ENCODE assay signal across 8 cellular contexts in the genomic region with DNA sequence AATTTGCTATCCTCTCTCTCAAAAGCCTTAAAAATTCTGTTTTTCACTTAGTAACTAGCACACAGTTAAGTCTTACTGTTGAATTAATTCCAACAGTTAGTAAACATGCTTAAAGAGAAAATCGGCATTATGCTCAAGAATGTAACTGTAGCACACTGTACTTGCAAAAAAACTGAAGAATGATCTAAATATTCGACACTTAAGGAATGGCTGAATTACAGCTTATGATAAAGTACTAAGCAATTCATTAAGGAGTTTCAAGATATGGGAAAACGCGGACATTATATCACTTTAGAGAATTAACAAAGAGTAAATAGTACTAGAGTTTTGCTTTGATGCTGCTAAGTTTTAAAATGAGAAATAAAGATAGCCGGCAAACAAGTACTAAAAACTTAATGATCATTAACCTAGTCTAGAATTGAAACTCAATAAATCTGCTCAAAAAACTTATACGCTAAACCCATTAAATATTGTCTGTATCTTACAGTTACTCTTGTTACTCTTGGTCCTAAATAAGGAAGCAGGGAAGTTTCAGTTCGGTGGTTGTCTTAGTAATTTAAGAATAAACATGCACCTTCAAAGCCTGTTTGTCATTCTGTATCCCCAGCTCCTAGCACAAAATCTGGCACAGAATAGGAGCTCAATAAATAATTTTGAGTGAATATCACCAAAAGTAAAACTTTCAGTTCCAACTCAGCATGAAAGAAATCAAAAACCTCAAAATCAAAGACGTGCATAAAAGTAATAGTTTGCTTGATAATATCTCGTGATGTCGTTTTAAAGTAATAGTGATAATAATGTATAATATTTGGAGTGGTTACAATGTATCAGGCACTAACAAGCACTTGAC. TPM values are rescaled to one million over a fixed set of nuclear protein-coding genes. Genes with fewer than 3 reads are reported as not detected.
DNase-seq lines count a peak whose midpoint lies in the region; ATAC-seq lines count a peak whose summit lies in the region.

No MANE protein-coding gene starts in this region.

- peak overlapping the region; percentile 96 for H3K27ac ChIP-seq in ACC112 (ENCODE audit: low read depth, low read length)
- peak overlapping the region; percentile 89 for H3K27ac ChIP-seq in iPS-18a (ENCODE audit: low read length)

- H3K9me3 ChIP-seq in iPS-18a (ENCODE audit: control insufficient read depth, low read depth, low read length), result no peaks in the 10 kb centered on the region

- CTCF ChIA-PET in activated CD4-positive, alpha-beta memory T cell treated with anti-CD3 and anti-CD28 coated beads, Interleukin-2, amount 10 ng/mL, durations not matched to agents 7 days and 5 days (lab: Charles Lee), result interaction anchor here (0.7 to 2.0 kb wide), 9 partner anchors 13 to 364 kb away, joined by 3 to 28 read pairs (median 4); a partner anchor contains a TSS

- H2AFZ ChIP-seq in ACC112 (ENCODE audit: low read length, unreplicated experiment), result no peak overlapping the region

- H3K36me3 Mint-ChIP-seq in activated CD4-positive, alpha-beta memory T cell treated with anti-CD3 and anti-CD28 coated beads, Interleukin-2, amount 10 ng/mL, durations not matched to agents 7 days and 5 days (ENCODE audit: low read depth), result peaks cover 5% of the 10 kb centered on the region
- H3K36me3 Mint-ChIP-seq in stimulated activated effector memory CD8-positive, alpha-beta T cell treated with anti-CD3 and anti-CD28 coated beads, Interleukin-12 subunit alpha, Interleukin-12 subunit beta, amount 100 ng/mL, for 72 hours, result peaks cover 11% of the 10 kb centered on the region

- H3K36me3 ChIP-seq in ACC112 (ENCODE audit: insufficient read depth, low read length), result no peaks in the 10 kb centered on the region
- no peaks in the 10 kb centered on the region for H3K36me3 ChIP-seq in iPS-18a (ENCODE audit: control insufficient read depth, low read depth, low read length)

- H3K4me1 ChIP-seq in ACC112 (ENCODE audit: control insufficient read depth, insufficient read depth, low read length, unreplicated experiment), result peaks cover 12% of the 10 kb centered on the region
- H3K4me1 ChIP-seq in iPS-18a (ENCODE audit: control insufficient read depth, low read depth, low read length), result peaks cover 44% of the 10 kb centered on the region

- H3K4me1 Mint-ChIP-seq in activated CD4-positive, alpha-beta memory T cell treated with anti-CD3 and anti-CD28 coated beads, Interleukin-2, amount 10 ng/mL, durations not matched to agents 7 days and 5 days, result peaks cover 50% of the 10 kb centered on the region
- peaks cover 36% of the 10 kb centered on the region for H3K4me1 Mint-ChIP-seq in stimulated activated effector memory CD8-positive, alpha-beta T cell treated with anti-CD3 and anti-CD28 coated beads, Interleukin-12 subunit alpha, Interleukin-12 subunit beta, amount 100 ng/mL, for 72 hours

- H3K9ac ChIP-seq in iPS-18a (ENCODE audit: low read length), result peak overlapping the region; percentile 80

- ATAC-seq in HG03060 (IDR thresholded peaks at IDR 0.05; ENCODE audit: low read depth, unreplicated experiment) (peak; percentile 8), GM18867 (IDR thresholded peaks at IDR 0.05; ENCODE audit: unreplicated experiment) (no peak)
- no peak for ATAC-seq in stimulated activated effector memory CD8-positive, alpha-beta T cell treated with anti-CD3 and anti-CD28 coated beads, Interleukin-12 subunit alpha, Interleukin-12 subunit beta, amount 100 ng/mL, for 72 hours

- peak overlapping the region; percentile 79 for H3K4me3 ChIP-seq in ACC112 (ENCODE audit: low read depth, low read length)
- H3K4me3 ChIP-seq in iPS-18a (ENCODE audit: low read length), result peak overlapping the region; percentile 92

- H3K27me3 ChIP-seq in ACC112 (ENCODE audit: insufficient read depth, low read length), result no peaks in the 10 kb centered on the region
- H3K27me3 ChIP-seq in iPS-18a (ENCODE audit: control insufficient read depth, insufficient read depth, low read length), result no peaks in the 10 kb centered on the region

- H3K9me3 Mint-ChIP-seq in activated CD4-positive, alpha-beta memory T cell treated with anti-CD3 and anti-CD28 coated beads, Interleukin-2, amount 10 ng/mL, durations not matched to agents 7 days and 5 days, result no peaks in the 10 kb centered on the region
- no peaks in the 10 kb centered on the region for H3K9me3 Mint-ChIP-seq in stimulated activated effector memory CD8-positive, alpha-beta T cell treated with anti-CD3 and anti-CD28 coated beads, Interleukin-12 subunit alpha, Interleukin-12 subunit beta, amount 100 ng/mL, for 72 hours

- DNase-seq in activated CD4-positive, alpha-beta memory T cell treated with anti-CD3 and anti-CD28 coated beads, Interleukin-2, amount 10 ng/mL, durations not matched to agents 7 days and 5 days, result no peak
- no peak for DNase-seq in stimulated activated effector memory CD8-positive, alpha-beta T cell treated with anti-CD3 and anti-CD28 coated beads, Interleukin-12 subunit alpha, Interleukin-12 subunit beta, amount 100 ng/mL, for 72 hours (ENCODE audit: low spot score in 2 of 2)
- no peak for DNase-seq in NCI-H526 (lab: John Stamatoyannopoulos, UW)
- no peak for DNase-seq in amygdala (lab: John Stamatoyannopoulos, UW)

- H3K27ac Mint-ChIP-seq in activated CD4-positive, alpha-beta memory T cell treated with anti-CD3 and anti-CD28 coated beads, Interleukin-2, amount 10 ng/mL, durations not matched to agents 7 days and 5 days, result peak overlapping the region; percentile 80
- H3K27ac Mint-ChIP-seq in stimulated activated effector memory CD8-positive, alpha-beta T cell treated with anti-CD3 and anti-CD28 coated beads, Interleukin-12 subunit alpha, Interleukin-12 subunit beta, amount 100 ng/mL, for 72 hours, result peak overlapping the region; percentile 99

- POLR2A ChIA-PET in activated CD4-positive, alpha-beta memory T cell treated with anti-CD3 and anti-CD28 coated beads, Interleukin-2, amount 10 ng/mL, durations not matched to agents 7 days and 5 days (lab: Charles Lee), result interaction anchor here (0.8 to 6.2 kb wide), 17 partner anchors 11 to 443 kb away, joined by 3 to 215 read pairs (median 5); a partner anchor contains a TSS

- no peaks in the 10 kb centered on the region for H3K27me3 Mint-ChIP-seq in activated CD4-positive, alpha-beta memory T cell treated with anti-CD3 and anti-CD28 coated beads, Interleukin-2, amount 10 ng/mL, durations not matched to agents 7 days and 5 days

- H3K4me3 Mint-ChIP-seq in activated CD4-positive, alpha-beta memory T cell treated with anti-CD3 and anti-CD28 coated beads, Interleukin-2, amount 10 ng/mL, durations not matched to agents 7 days and 5 days, result peak overlapping the region; percentile 92
- H3K4me3 Mint-ChIP-seq in stimulated activated effector memory CD8-positive, alpha-beta T cell treated with anti-CD3 and anti-CD28 coated beads, Interleukin-12 subunit alpha, Interleukin-12 subunit beta, amount 100 ng/mL, for 72 hours, result peak overlapping the region; percentile 99

- H3K79me2 ChIP-seq in ACC112 (ENCODE audit: control insufficient read depth, insufficient read depth, low read length, unreplicated experiment), result peaks cover 18% of the 10 kb centered on the region

RNA-seq across cellular contexts. Expression of a gene that starts 1.2 kb away (rescaled TPM):
- total RNA-seq in activated CD4-positive, alpha-beta memory T cell treated with anti-CD3 and anti-CD28 coated beads, Interleukin-2, amount 10 ng/mL, durations not matched to agents 7 days and 5 days, result 10 to 100 TPM; 12.3 to 12.7 TPM

RNA-seq across cellular contexts. Expression of a gene that starts 27.8 kb away (rescaled TPM):
- total RNA-seq in activated CD4-positive, alpha-beta memory T cell treated with anti-CD3 and anti-CD28 coated beads, Interleukin-2, amount 10 ng/mL, durations not matched to agents 7 days and 5 days, result 1,000 to 10,000 TPM; 2,572 to 2,607 TPM
